ENCODE assay signal across 35 cellular contexts in the genomic region with DNA sequence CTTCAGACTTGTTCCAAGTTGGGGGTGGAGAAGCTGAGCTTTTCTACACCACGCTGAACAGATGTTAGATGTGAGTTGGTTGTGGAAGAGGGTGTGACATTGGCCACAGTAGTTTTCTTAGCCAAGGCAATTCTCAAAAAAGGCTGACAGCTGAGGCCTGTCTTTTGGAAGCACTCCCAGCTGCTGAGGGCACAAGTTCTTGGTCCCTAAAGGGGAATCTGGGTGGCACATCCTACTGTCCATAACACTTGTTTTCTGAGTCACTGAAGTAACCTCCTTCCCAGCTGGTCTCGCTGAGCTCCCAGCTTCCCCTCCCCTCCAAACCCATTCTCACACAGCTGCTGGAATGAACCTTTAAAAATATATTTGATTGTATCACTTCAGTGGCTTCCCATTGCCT.
"Had no signal": no experiment of that assay in that cellular context is flagged by ENCODE, and none has a peak within 500 bp of the region (broad histone marks: within the 10 kb centered on the region; RNA-seq: fewer than 3 reads in every experiment).

No MANE protein-coding gene starts in this region.

- H3K27ac ChIP-seq: KMS-11 had no signal

- H3K36me3 ChIP-seq: MG63 had no signal

- H3K4me2 ChIP-seq: KMS-11 had no signal

- H3K9me3 ChIP-seq: MG63 had no signal

- DNase-seq: Karpas-422, Kasumi-1, KBM-7, KG1, MG63, MM.1S, MV-4-11, NCI-H1048, NCI-H1092, NCI-H1092 treated with DMSO at 0.1 percent for 48 hours, NCI-H1105, NCI-H1105 treated with DMSO at 0.1 percent for 48 hours, NCI-H1417, NCI-H1417 treated with DMSO at 0.1 percent for 48 hours, NCI-H1436, NCI-H1436 treated with DMSO at 0.1 percent for 48 hours, NCI-H146, NCI-H1694, NCI-H1694 treated with DMSO at 0.1 percent for 48 hours, NCI-H187, NCI-H187 treated with DMSO at 0.1 percent for 48 hours, NCI-H1930, NCI-H2029, NCI-H2029 treated with DMSO at 0.1 percent for 48 hours, NCI-H2081, NCI-H2081 treated with DMSO at 0.1 percent for 48 hours, NCI-H2107, NCI-H2171, NCI-H2171 treated with DMSO at 0.1 percent for 48 hours, NCI-H2227 treated with DMSO at 0.1 percent for 48 hours, NCI-H226, NCI-H345, NCI-H446, NCI-H446 treated with DMSO at 0.1 percent for 48 hours had no signal

- H3K4me3 ChIP-seq: MG63 had no signal

- H3K9ac ChIP-seq: KMS-11 had no signal
